ENCODE assay signal across 2 cellular contexts in genomic region chr17:69245617-69246016, GRCh38.
TF ChIP-seq lines count a peak whose summit lies in the region.

No MANE protein-coding gene starts in this region.

TF ChIP-seq in SK-N-SH, 30 proteins besides CTCF, POLR2A, EP300 and RAD21 (continued from another document):
- TF ChIP-seq REST (IDR thresholded peaks at IDR 0.05; ENCODE audit: low read depth, low read length) (no peak), IRF3 (IDR thresholded peaks at IDR 0.05; ENCODE audit: low read depth, low read length) (no peak)
TF ChIP-seq in SK-N-SH: peak in this region for 0.

TF ChIP-seq in SK-N-SH treated with all-trans-retinoic acid at 6 μM for 48 hours, 23 proteins besides CTCF, POLR2A, EP300 and RAD21 (continued from another document):
- no peak for TF ChIP-seq CSRNP3 (CRISPR knock-in tag; IDR thresholded peaks at IDR 0.05)
- TF ChIP-seq ESRRG (CRISPR knock-in tag; IDR thresholded peaks at IDR 0.05) = no peak
TF ChIP-seq in SK-N-SH treated with all-trans-retinoic acid at 6 μM for 48 hours: peak in this region for 0.
